14 cellular contexts compared by ENCODE assay signal in genomic region chr5:153827407-153827806, GRCh38.
DNase-seq lines count a peak whose midpoint lies in the region; ATAC-seq and TF ChIP-seq lines count a peak whose summit lies in the region.
"Had no signal": no experiment of that assay in that cellular context is flagged by ENCODE, and none has a peak within 500 bp of the region (broad histone marks: within the 10 kb centered on the region; RNA-seq: fewer than 3 reads in every experiment).

No MANE protein-coding gene starts in this region.

- CTCF ChIA-PET in Calu3 (lab: Charles Lee), result interaction anchor here (1.3 kb wide), 1 partner anchor 13 kb away, joined by 5 read pairs; no protein-coding TSS in a partner anchor

- H3K4me1 Mint-ChIP-seq in Calu3 (ENCODE audit: low read depth, unreplicated experiment), result no peaks in the 10 kb centered on the region
- H3K4me1 Mint-ChIP-seq: activated naive CD8-positive, alpha-beta T cell treated with anti-CD3 and anti-CD28 coated beads, Interleukin-2, amount 50 U/mL, for 24 hours had no signal

- H3K36me3 Mint-ChIP-seq in Calu3 (ENCODE audit: insufficient read depth, unreplicated experiment), result no peaks in the 10 kb centered on the region

- TF ChIP-seq CTCF in Calu3 (IDR thresholded peaks at IDR 0.05; ENCODE audit: unreplicated experiment) (no peak), HFF-Myc (IDR thresholded peaks at IDR 0.05; ENCODE audit: low read depth, low read length, missing control alignments) (peak; percentile 35)

- intact Hi-C loops in Calu3 (cut with micrococcal nuclease; ENCODE audit: unreplicated experiment), result loop anchor here (5.0 kb wide), 1 partner anchor 130 kb away; no protein-coding TSS in a partner anchor

- peaks cover 6% of the 10 kb centered on the region for H3K9me3 ChIP-seq in adipocyte (ENCODE audit: control insufficient read depth, low read length)

- no peak overlapping the region for H3K9ac ChIP-seq in adipocyte (ENCODE audit: low read length)

- no peak overlapping the region for H3K4me3 ChIP-seq in HFF-Myc (replicated peaks; ENCODE audit: low read depth, low read length)
- H3K4me3 ChIP-seq in adipocyte (ENCODE audit: low read length), result no peak overlapping the region
- H3K4me3 ChIP-seq: stomach had no signal

- no peak overlapping the region for H3K27ac Mint-ChIP-seq in Calu3 (ENCODE audit: unreplicated experiment)
- H3K27ac Mint-ChIP-seq: activated naive CD8-positive, alpha-beta T cell treated with anti-CD3 and anti-CD28 coated beads, Interleukin-2, amount 50 U/mL, for 24 hours had no signal

- no peak overlapping the region for H3K4me3 Mint-ChIP-seq in Calu3 (ENCODE audit: low read depth, unreplicated experiment)
- H3K4me3 Mint-ChIP-seq: activated naive CD8-positive, alpha-beta T cell treated with anti-CD3 and anti-CD28 coated beads, Interleukin-2, amount 50 U/mL, for 24 hours had no signal

- H3K9me3 Mint-ChIP-seq in Calu3 (ENCODE audit: low read depth, unreplicated experiment), result peaks cover 7% of the 10 kb centered on the region

- no TSS peak for BruUV-seq in Calu3 (replicated peaks; lab: Mats Ljungman, UMichigan)

- peaks cover 31% of the 10 kb centered on the region for H3K27me3 Mint-ChIP-seq in Calu3 (ENCODE audit: unreplicated experiment)
- H3K27me3 Mint-ChIP-seq: activated naive CD8-positive, alpha-beta T cell treated with anti-CD3 and anti-CD28 coated beads, Interleukin-2, amount 50 U/mL, for 24 hours had no signal

- no peaks in the 10 kb centered on the region for H3K27me3 ChIP-seq in adipocyte (replicated peaks; ENCODE audit: control insufficient read depth, insufficient read depth, low read length)
- H3K27me3 ChIP-seq: stomach had no signal

- peak; percentile 4 for DNase-seq in Calu3
- no peak for DNase-seq in HFF-Myc (ENCODE audit: extremely low read depth, low read depth)
- DNase-seq in adipocyte (ENCODE audit: low read depth), result peak; percentile 19
- peak; percentile 37 for DNase-seq in iPS-NIHi7 (ENCODE audit: extremely low spot score)
- no peak for DNase-seq in stimulated activated CD4-positive, alpha-beta T cell treated with anti-CD3 and anti-CD28 coated beads, Interleukin-4, amount 100 ng/mL, for 4 hours
- no peak for DNase-seq in KG1 (lab: John Stamatoyannopoulos, UW)
- DNase-seq: activated naive CD8-positive, alpha-beta T cell treated with anti-CD3 and anti-CD28 coated beads, Interleukin-2, amount 50 U/mL, for 24 hours; DMS153; mammary epithelial cell; NCI-H1694 treated with DMSO at 0.1 percent for 48 hours; stimulated activated CD4-positive, alpha-beta T cell treated with anti-CD3 and anti-CD28 coated beads, Interleukin-4, amount 100 ng/mL, for 24 hours; stomach had no signal

- H3K36me3 ChIP-seq in adipocyte (ENCODE audit: control insufficient read depth, insufficient read depth, low read length, severe bottlenecking), result no peaks in the 10 kb centered on the region
- H3K36me3 ChIP-seq: stomach had no signal

- H3K4me1 ChIP-seq in adipocyte (ENCODE audit: control insufficient read depth, insufficient read depth, low read length), result no peaks in the 10 kb centered on the region
- H3K4me1 ChIP-seq: stomach had no signal

- no peak for ATAC-seq in GM21717 (IDR thresholded peaks at IDR 0.05; ENCODE audit: unreplicated experiment)
- ATAC-seq in HG02678 (IDR thresholded peaks at IDR 0.05; ENCODE audit: unreplicated experiment), result no peak
- ATAC-seq: activated naive CD8-positive, alpha-beta T cell treated with anti-CD3 and anti-CD28 coated beads, Interleukin-2, amount 50 U/mL, for 24 hours had no signal

Comparison
In these comparisons a context has a peak if more than half of its experiments do, and no peak if none do; other contexts are left out.
1. DNase-seq: peak in Calu3 (single experiment), adipocyte (single experiment) and iPS-NIHi7 (single experiment); none in HFF-Myc (single experiment), stimulated activated CD4-positive, alpha-beta T cell treated with anti-CD3 and anti-CD28 coated beads, Interleukin-4, amount 100 ng/mL, for 4 hours (0 of 2) and KG1 (single experiment).